Comparison of ENCODE assay signal across 7 cellular contexts in the genomic region with DNA sequence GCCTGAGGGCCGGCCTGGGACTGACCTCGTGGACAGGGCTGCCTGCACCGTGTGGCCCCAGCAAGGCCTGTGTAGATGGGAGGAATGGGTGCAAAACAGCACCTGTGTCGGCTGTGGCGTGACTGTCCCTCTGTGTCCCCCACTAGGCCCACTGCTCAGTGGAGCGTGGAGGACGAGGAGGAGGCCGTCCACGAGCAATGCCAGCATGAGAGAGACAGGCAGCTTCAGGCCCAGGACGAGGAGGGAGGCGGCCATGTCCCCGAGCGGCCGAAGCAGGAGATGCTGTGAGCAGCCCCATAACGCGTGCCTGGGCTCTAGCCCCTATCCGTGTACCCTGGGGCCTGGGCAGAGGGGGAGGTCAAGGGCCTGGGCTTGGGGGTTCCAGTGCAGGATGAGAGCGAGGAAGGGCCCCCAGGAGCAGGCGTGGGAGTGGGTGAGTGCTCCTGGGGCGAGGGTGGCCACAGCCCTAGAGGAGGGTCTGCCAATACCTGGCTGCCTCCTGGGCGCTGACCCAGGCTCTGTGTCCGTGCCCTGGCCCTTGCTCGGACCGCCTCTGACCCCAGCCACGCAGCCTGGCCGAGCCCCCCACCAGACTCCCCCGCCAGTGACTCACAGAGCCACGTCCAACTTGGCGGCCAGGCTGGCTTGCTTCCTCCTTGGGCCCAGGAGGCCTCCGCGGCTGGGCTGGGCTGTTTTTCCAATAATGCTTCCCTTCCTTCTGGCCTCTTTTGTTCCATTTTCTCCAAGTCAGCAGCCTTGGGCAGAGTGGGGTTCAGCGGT. TPM values are rescaled to one million over a fixed set of nuclear protein-coding genes. Genes with fewer than 3 reads are reported as not detected.
A peak's percentile ranks its signal among the peaks of the same experiment; 100 is the strongest.
DNase-seq lines count a peak whose midpoint lies in the region; ATAC-seq and TF ChIP-seq lines count a peak whose summit lies in the region.
"Had no signal": no experiment of that assay in that cellular context is flagged by ENCODE, and none has a peak within 500 bp of the region (broad histone marks: within the 10 kb centered on the region; RNA-seq: fewer than 3 reads in every experiment).

No MANE protein-coding gene starts in this region.

- peak overlapping the region; percentile 71 for H3K27ac Mint-ChIP-seq in activated B cell treated with CpG ODN at 0.5 μM for 24 hours
- H3K27ac Mint-ChIP-seq in stimulated activated naive B cell treated with anti-CD40 and anti-IgM and Interleukin-4, amounts not matched to agents 10 μg/mL and 1 μg/mL and 100 μg/mL, for 72 hours, result peak overlapping the region; percentile 47

- intact Hi-C loops in activated B cell treated with CpG ODN at 0.5 μM for 24 hours (cut with micrococcal nuclease), result loop anchor here (5.0 kb wide), 1 partner anchor 37 kb away; the partner anchor contains the start of gene TNNT3
- intact Hi-C loops in left ventricle myocardium superior (cut with micrococcal nuclease), result no loop called here

- DNase-seq in activated B cell treated with CpG ODN at 0.5 μM for 24 hours (peak; percentile 15), left ventricle myocardium superior (peak; percentile 90), AML-193 (lab: John Stamatoyannopoulos, UW) (no peak)
- no peak for DNase-seq in stimulated activated naive B cell treated with anti-CD40 and anti-IgM and Interleukin-4, amounts not matched to agents 10 μg/mL and 1 μg/mL and 100 μg/mL, for 72 hours

- H3K4me1 Mint-ChIP-seq in activated B cell treated with CpG ODN at 0.5 μM for 24 hours, result peaks cover 53% of the 10 kb centered on the region
- peaks cover 30 to 70% of the 10 kb centered on the region in 2 donors for H3K4me1 Mint-ChIP-seq in stimulated activated naive B cell treated with anti-CD40 and anti-IgM and Interleukin-4, amounts not matched to agents 10 μg/mL and 1 μg/mL and 100 μg/mL, for 72 hours

- H3K4me3 Mint-ChIP-seq in activated B cell treated with CpG ODN at 0.5 μM for 24 hours, result no peak overlapping the region
- no peak overlapping the region for H3K4me3 Mint-ChIP-seq in stimulated activated naive B cell treated with anti-CD40 and anti-IgM and Interleukin-4, amounts not matched to agents 10 μg/mL and 1 μg/mL and 100 μg/mL, for 72 hours

- POLR2A ChIA-PET in activated B cell treated with CpG ODN at 0.5 μM for 24 hours (lab: Charles Lee), result interaction anchor here (0.6 to 5.4 kb wide), 3 partner anchors 12 to 37 kb away, joined by 3 to 55 read pairs (median 5); partner anchors contain the start of gene LSP1

- no peak for TF ChIP-seq CTCF in activated B cell treated with CpG ODN at 0.5 μM for 24 hours (IDR thresholded peaks at IDR 0.05)

- H3K27me3 Mint-ChIP-seq in activated B cell treated with CpG ODN at 0.5 μM for 24 hours, result no peaks in the 10 kb centered on the region
- H3K27me3 Mint-ChIP-seq in stimulated activated naive B cell treated with anti-CD40 and anti-IgM and Interleukin-4, amounts not matched to agents 10 μg/mL and 1 μg/mL and 100 μg/mL, for 72 hours, result no peaks in the 10 kb centered on the region

- H3K9me3 Mint-ChIP-seq in activated B cell treated with CpG ODN at 0.5 μM for 24 hours, result no peaks in the 10 kb centered on the region
- H3K9me3 Mint-ChIP-seq in stimulated activated naive B cell treated with anti-CD40 and anti-IgM and Interleukin-4, amounts not matched to agents 10 μg/mL and 1 μg/mL and 100 μg/mL, for 72 hours, result no peaks in the 10 kb centered on the region

- CTCF ChIA-PET in activated B cell treated with CpG ODN at 0.5 μM for 24 hours (lab: Charles Lee), result no interaction called here

- ATAC-seq in activated B cell treated with CpG ODN at 0.5 μM for 24 hours (ENCODE audit: low read depth) (no peak), left ventricle myocardium superior (peak; percentile 62), HG03469 (IDR thresholded peaks at IDR 0.05; ENCODE audit: unreplicated experiment) (no peak), GM21447 (IDR thresholded peaks at IDR 0.05; ENCODE audit: unreplicated experiment) (no peak)
- no peak for ATAC-seq in stimulated activated naive B cell treated with anti-CD40 and anti-IgM and Interleukin-4, amounts not matched to agents 10 μg/mL and 1 μg/mL and 100 μg/mL, for 72 hours (replicated peaks)

- peaks cover 11% of the 10 kb centered on the region for H3K36me3 Mint-ChIP-seq in activated B cell treated with CpG ODN at 0.5 μM for 24 hours (ENCODE audit: low read depth)
- H3K36me3 Mint-ChIP-seq in stimulated activated naive B cell treated with anti-CD40 and anti-IgM and Interleukin-4, amounts not matched to agents 10 μg/mL and 1 μg/mL and 100 μg/mL, for 72 hours, result peaks cover 16 to 22% of the 10 kb centered on the region in 2 donors

RNA-seq across cellular contexts. Expression of gene PRR33, which starts 11.6 kb away (rescaled TPM):
- total RNA-seq in activated B cell treated with CpG ODN at 0.5 μM for 24 hours (0.16 TPM in 1 of 2 replicates, not detected in the other), left ventricle myocardium superior (4.4 TPM)
- total RNA-seq: kidney epithelial cell had no signal

RNA-seq across cellular contexts. Expression of gene LSP1, which starts 27.2 kb away (rescaled TPM):
- total RNA-seq in activated B cell treated with CpG ODN at 0.5 μM for 24 hours (301 and 303 TPM in 2 replicates), left ventricle myocardium superior (22.9 TPM)
- total RNA-seq: kidney epithelial cell had no signal

RNA-seq across cellular contexts. Expression of gene TNNT3, which starts 39.4 kb away (rescaled TPM):
- 2.9 and 3.5 TPM in 2 replicates for total RNA-seq in activated B cell treated with CpG ODN at 0.5 μM for 24 hours
- 46.1 TPM for total RNA-seq in left ventricle myocardium superior
- total RNA-seq: kidney epithelial cell had no signal

RNA-seq across cellular contexts. Expression of gene TNNI2, which starts 41.4 kb away (rescaled TPM):
- 1.0 and 1.5 TPM in 2 replicates for total RNA-seq in activated B cell treated with CpG ODN at 0.5 μM for 24 hours
- not detected for total RNA-seq in left ventricle myocardium superior
- total RNA-seq: kidney epithelial cell had no signal

RNA-seq across cellular contexts. Expression of gene SYT8, which starts 45.3 kb away (rescaled TPM):
- total RNA-seq in activated B cell treated with CpG ODN at 0.5 μM for 24 hours, result not detected in 2 replicates
- total RNA-seq in left ventricle myocardium superior, result not detected

Comparison
In these comparisons a context has a peak if more than half of its experiments do, and no peak if none do; other contexts are left out.
1. DNase-seq: peak in activated B cell treated with CpG ODN at 0.5 μM for 24 hours (single experiment) and left ventricle myocardium superior (single experiment); none in stimulated activated naive B cell treated with anti-CD40 and anti-IgM and Interleukin-4, amounts not matched to agents 10 μg/mL and 1 μg/mL and 100 μg/mL, for 72 hours (single experiment) and AML-193 (0 of 2).
2. RNA of gene LSP1, which starts 27.2 kb away (total RNA-seq): 301 to 303 TPM in activated B cell treated with CpG ODN at 0.5 μM for 24 hours; 22.9 TPM in left ventricle myocardium superior (single experiment); every median in the first group is over 10 times any median in the second.
3. RNA of gene TNNT3, which starts 39.4 kb away (total RNA-seq): 46.1 TPM in left ventricle myocardium superior (single experiment); 2.9 to 3.5 TPM in activated B cell treated with CpG ODN at 0.5 μM for 24 hours; every median in the first group is over 10 times any median in the second.